Comparison of ENCODE assay signal across 9 cellular contexts in genomic region chr13:23609414-23610186, GRCh38. TPM values are rescaled to one million over a fixed set of nuclear protein-coding genes. Genes with fewer than 3 reads are reported as not detected.
DNase-seq lines count a peak whose midpoint lies in the region; ATAC-seq and TF ChIP-seq lines count a peak whose summit lies in the region.
"Had no signal": no experiment of that assay in that cellular context is flagged by ENCODE, and none has a peak within 500 bp of the region (broad histone marks: within the 10 kb centered on the region; RNA-seq: fewer than 3 reads in every experiment).

No MANE protein-coding gene starts in this region.

- H3K79me2 ChIP-seq in Karpas-422 (ENCODE audit: low read length) (no peaks in the 10 kb centered on the region), parathyroid adenoma (no peaks in the 10 kb centered on the region)

- H3K4me1 ChIP-seq in Karpas-422 (ENCODE audit: low read length) (peaks cover 13% of the 10 kb centered on the region), parathyroid adenoma (no peaks in the 10 kb centered on the region), HAP-1 (peaks cover 17% of the 10 kb centered on the region)

- peak overlapping the region; percentile 33 for H3K4me2 ChIP-seq in Karpas-422 (ENCODE audit: low read depth, low read length, poor library complexity, severe bottlenecking)
- H3K4me2 ChIP-seq in parathyroid adenoma (ENCODE audit: low read length), result peak overlapping the region; percentile 5

- in situ Hi-C loops in HAP-1 (cut with MboI; ENCODE audit: low sequenced_read_pairs), result no loop called here

- H3K27me3 ChIP-seq in Karpas-422 (ENCODE audit: low read length) (no peaks in the 10 kb centered on the region; the same call in 1 of the 2 replicates), parathyroid adenoma (ENCODE audit: control insufficient read depth, insufficient read depth, low read length) (no peaks in the 10 kb centered on the region), HAP-1 (ENCODE audit: low read depth) (no peaks in the 10 kb centered on the region)

- no peaks in the 10 kb centered on the region for H4K20me1 ChIP-seq in Karpas-422 (ENCODE audit: insufficient read depth, low read depth, low read length)

- H3K9me2 ChIP-seq in Karpas-422 (replicated peaks; ENCODE audit: insufficient read depth, low read length), result no peaks in the 10 kb centered on the region

- DNase-seq in Karpas-422 (no peak), epithelial cell of prostate (ENCODE audit: low read depth, low spot score) (no peak), NCI-H1092 (lab: John Stamatoyannopoulos, UW) (no peak), HAP-1 (ENCODE audit: low spot score in 2 of 2) (no peak)

- H3K36me3 ChIP-seq in Karpas-422 (ENCODE audit: insufficient read depth, low read length) (no peaks in the 10 kb centered on the region), parathyroid adenoma (ENCODE audit: control insufficient read depth, insufficient read depth, low read length) (no peaks in the 10 kb centered on the region), HAP-1 (replicated peaks) (no peaks in the 10 kb centered on the region)

- ATAC-seq in HG03342 (IDR thresholded peaks at IDR 0.05; ENCODE audit: unreplicated experiment), result no peak
- no peak for ATAC-seq in GM19328 (IDR thresholded peaks at IDR 0.05; ENCODE audit: unreplicated experiment)

- H3K27ac ChIP-seq in Karpas-422 (ENCODE audit: low read length) (no peak overlapping the region), epithelial cell of prostate (peak overlapping the region; percentile 21), parathyroid adenoma (no peak overlapping the region)

- H3K9me3 ChIP-seq in Karpas-422 (ENCODE audit: low read length) (no peaks in the 10 kb centered on the region), parathyroid adenoma (ENCODE audit: control insufficient read depth, low read length) (no peaks in the 10 kb centered on the region), HAP-1 (no peaks in the 10 kb centered on the region)
- H3K9me3 ChIP-seq: mucosa of descending colon had no signal

- TF ChIP-seq CTCF in parathyroid adenoma (IDR thresholded peaks at IDR 0.05), result no peak

- H3K4me3 ChIP-seq in GM08714 (ENCODE audit: low read length) (peak overlapping the region; percentile 52), Karpas-422 (ENCODE audit: low read length) (no peak overlapping the region), parathyroid adenoma (ENCODE audit: low read depth, low read length) (no peak overlapping the region), HAP-1 (no peak overlapping the region)
- H3K4me3 ChIP-seq: mucosa of descending colon had no signal

- H2AFZ ChIP-seq in Karpas-422 (ENCODE audit: low read length) (no peak overlapping the region), parathyroid adenoma (no peak overlapping the region)

- no peak overlapping the region for H3K9ac ChIP-seq in Karpas-422 (ENCODE audit: low read length)
- H3K9ac ChIP-seq in parathyroid adenoma, result no peak overlapping the region

RNA-seq across cellular contexts. Expression of gene TNFRSF19, which starts 39.4 kb away (rescaled TPM):
- total RNA-seq in Karpas-422 (2014; rRNA removed; shearing (Covaris generic); ENCODE audit: low replicate concordance), result not detected in 2 replicates
